Comparison of ENCODE assay signal across 8 cellular contexts in the genomic region with DNA sequence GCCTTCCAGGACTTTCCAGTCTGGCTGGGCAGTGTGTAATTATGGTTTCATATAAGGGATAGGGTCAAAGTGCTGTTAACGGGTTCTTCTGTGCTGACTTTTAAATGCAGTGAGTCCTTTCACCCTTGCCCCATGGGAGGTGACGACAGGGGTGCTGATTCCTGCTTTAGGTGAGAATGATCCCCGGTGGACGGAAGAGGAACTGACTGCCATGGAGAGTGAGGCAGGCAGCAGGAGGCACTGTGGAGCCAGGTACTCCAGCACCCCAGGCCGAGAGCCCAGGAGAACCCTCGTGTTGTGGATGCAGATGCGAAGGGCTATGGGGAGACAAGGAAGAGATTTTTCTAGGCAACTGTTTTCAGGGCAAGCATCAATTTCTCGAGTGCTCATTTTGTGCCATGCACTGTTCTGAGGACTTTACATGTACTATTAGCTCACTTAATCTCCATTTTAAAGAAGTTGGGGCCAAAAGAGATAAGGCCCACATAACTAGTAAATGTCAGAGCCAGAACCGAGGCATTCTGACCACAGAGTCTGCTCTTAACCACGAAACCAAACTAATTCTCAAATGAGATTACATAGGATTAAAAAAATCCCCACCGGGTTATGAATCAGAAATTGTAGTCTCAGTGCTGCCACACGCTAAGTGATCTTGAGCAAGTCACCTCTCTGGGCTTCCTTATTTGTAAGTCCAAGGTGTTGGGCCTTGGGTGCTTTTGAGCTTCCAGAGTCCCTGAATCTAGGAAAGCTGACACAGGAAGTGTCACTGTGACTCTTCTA. TPM values are rescaled to one million over a fixed set of nuclear protein-coding genes. Genes with fewer than 3 reads are reported as not detected.
A peak's percentile ranks its signal among the peaks of the same experiment; 100 is the strongest.
DNase-seq lines count a peak whose midpoint lies in the region; ATAC-seq, FAIRE-seq and TF ChIP-seq lines count a peak whose summit lies in the region.

No MANE protein-coding gene starts in this region.

- H3K18ac ChIP-seq in trophoblast cell (ENCODE audit: low read length) = no peak overlapping the region

- H3K27ac ChIP-seq in Peyer's patch (no peak overlapping the region), colonic mucosa (peak overlapping the region; percentile 49), trophoblast cell (ENCODE audit: low read depth, low read length) (no peak overlapping the region)

- no peak for ATAC-seq in GM21528 (IDR thresholded peaks at IDR 0.05; ENCODE audit: low FRiP score, unreplicated experiment)
- no peak for ATAC-seq in HG03097 (IDR thresholded peaks at IDR 0.05; ENCODE audit: low FRiP score, unreplicated experiment)

- H2AFZ ChIP-seq in trophoblast cell (ENCODE audit: insufficient read depth, low read length, poor library complexity) = no peak overlapping the region

- H2BK12ac ChIP-seq in trophoblast cell (ENCODE audit: low read length) = no peak overlapping the region

- intact Hi-C loops in colonic mucosa (cut with DNase I) = no loop called here

- no peak overlapping the region for H4K12ac ChIP-seq in trophoblast cell (ENCODE audit: low read depth, low read length)

- H3K79me2 ChIP-seq in trophoblast cell (ENCODE audit: control insufficient read depth, insufficient read depth, low read length, poor library complexity) = no peaks in the 10 kb centered on the region

- H3K4me3 ChIP-seq in Peyer's patch (no peak overlapping the region), colonic mucosa (no peak overlapping the region), trophoblast cell (ENCODE audit: low read depth, low read length) (no peak overlapping the region)

- peak; percentile 69 for FAIRE-seq in GM12891 (lab: Jason Lieb, UNC)

- DNase-seq in GM12891 (ENCODE audit: insufficient read length, low spot score) = no peak
- DNase-seq in Peyer's patch = no peak
- peak; percentile 40 for DNase-seq in colonic mucosa
- no peak for DNase-seq in trophoblast cell
- DNase-seq in HPDE6-E6E7 (ENCODE audit: extremely low spot score) = no peak
- DNase-seq in cortex of kidney (lab: John Stamatoyannopoulos, UW) = no peak

- H3K4ac ChIP-seq in trophoblast cell (ENCODE audit: low read depth, low read length) = no peak overlapping the region

- H3K9me3 ChIP-seq in Peyer's patch = no peaks in the 10 kb centered on the region
- H3K9me3 ChIP-seq in colonic mucosa = no peaks in the 10 kb centered on the region
- H3K9me3 ChIP-seq in trophoblast cell (ENCODE audit: insufficient read depth, low read depth, low read length) = peaks cover 3% of the 10 kb centered on the region

- WGBS in trophoblast cell (ENCODE audit: extremely low coverage, insufficient coverage, insufficient read length) = no CpG with 5 or more reads among the region's 12 CpGs

- H3K14ac ChIP-seq in trophoblast cell (ENCODE audit: low read length) = no peak overlapping the region

- no peak overlapping the region for H2AK5ac ChIP-seq in trophoblast cell (ENCODE audit: low read length)

- H4K8ac ChIP-seq in trophoblast cell (ENCODE audit: low read depth, low read length) = no peak overlapping the region

- H3K23ac ChIP-seq in trophoblast cell (ENCODE audit: low read length) = no peak overlapping the region

- TF ChIP-seq CTCF in Peyer's patch (IDR thresholded peaks at IDR 0.05) (peak in 4 of 6 experiments; percentile 23 to 64 (median 50)), colonic mucosa (IDR thresholded peaks at IDR 0.05) (peak; percentile 27)

- no peaks in the 10 kb centered on the region for H3K79me1 ChIP-seq in trophoblast cell (ENCODE audit: low read length)

- H3K9ac ChIP-seq in colonic mucosa (ENCODE audit: low read depth in 2 of 2, low read length in 2 of 2) (no peak overlapping the region), trophoblast cell (ENCODE audit: low read length) (peak overlapping the region; percentile 44)

- H2BK120ac ChIP-seq in trophoblast cell (ENCODE audit: insufficient read depth, low read length, poor library complexity) = no peak overlapping the region

- peaks cover 0 to 6% (median 0%) of the 10 kb centered on the region in 4 donors for H3K4me1 ChIP-seq in Peyer's patch
- peaks cover 13% of the 10 kb centered on the region for H3K4me1 ChIP-seq in colonic mucosa
- no peaks in the 10 kb centered on the region for H3K4me1 ChIP-seq in trophoblast cell (ENCODE audit: control insufficient read depth in 1 of 2, insufficient read depth in 2 of 2, low read length in 2 of 2)

- no peak for TF ChIP-seq POLR2A in GM12891 (IDR thresholded peaks at IDR 0.05; ENCODE audit: low read depth, low read length)
- no peak for TF ChIP-seq POLR2A in Peyer's patch (IDR thresholded peaks at IDR 0.05)

- no peak overlapping the region for H3K4me2 ChIP-seq in trophoblast cell (ENCODE audit: low read length)

- H2BK5ac ChIP-seq in trophoblast cell (ENCODE audit: low read depth, low read length, poor library complexity) = no peak overlapping the region

- H3K27me3 ChIP-seq in Peyer's patch = no peaks in the 10 kb centered on the region
- H3K27me3 ChIP-seq in colonic mucosa = no peaks in the 10 kb centered on the region
- no peaks in the 10 kb centered on the region for H3K27me3 ChIP-seq in trophoblast cell (ENCODE audit: insufficient read depth, low read length)

- H4K91ac ChIP-seq in trophoblast cell (ENCODE audit: low read depth, low read length) = no peak overlapping the region

- no peaks in the 10 kb centered on the region for H3K36me3 ChIP-seq in Peyer's patch
- H3K36me3 ChIP-seq in colonic mucosa = no peaks in the 10 kb centered on the region
- H3K36me3 ChIP-seq in trophoblast cell (ENCODE audit: control insufficient read depth in 1 of 2, insufficient read depth in 2 of 2, low read length in 2 of 2) = peaks cover 0 to 7% of the 10 kb centered on the region in 2 experiments

TF ChIP-seq in GM12891, 5 proteins besides CTCF, POLR2A, EP300 and RAD21:
- TF ChIP-seq PAX5 (IDR thresholded peaks at IDR 0.05; ENCODE audit: insufficient read depth, low read length, severe bottlenecking) = no peak
- TF ChIP-seq SPI1 (IDR thresholded peaks at IDR 0.05; ENCODE audit: low read depth, low read length) = peak; percentile 41; the same call in 1 of the 2 replicates
TF ChIP-seq in GM12891: peak in this region for 1.

RNA-seq across cellular contexts. Expression of a gene that starts 28.2 kb away (rescaled TPM):
- polyA plus RNA-seq in GM12891 (2012; ENCODE audit: low read depth, missing spikeins) = 2.3 TPM
- 10 to 100 TPM in 3 of 4 donors, 1 to 10 TPM in 1; 3.3 to 16.5 (median 15.1) TPM for total RNA-seq in Peyer's patch
- total RNA-seq in colonic mucosa = 10 to 100 TPM; 13.6 to 18.4 TPM
- polyA plus RNA-seq in trophoblast cell (2013) = 6.1 and 6.6 TPM in 2 replicates

RNA-seq across cellular contexts. Expression of a gene that starts 30.3 kb away (rescaled TPM):
- polyA plus RNA-seq in GM12891 (2012; ENCODE audit: low read depth, missing spikeins) = 7.1 TPM
- total RNA-seq in Peyer's patch (10 to 100 TPM; 38.0 to 74.3 (median 57.3) TPM), colonic mucosa (10 to 100 TPM; 41.3 to 45.2 TPM)
- 17.7 and 18.4 TPM in 2 replicates for polyA plus RNA-seq in trophoblast cell (2013)
